In the genomic region with DNA sequence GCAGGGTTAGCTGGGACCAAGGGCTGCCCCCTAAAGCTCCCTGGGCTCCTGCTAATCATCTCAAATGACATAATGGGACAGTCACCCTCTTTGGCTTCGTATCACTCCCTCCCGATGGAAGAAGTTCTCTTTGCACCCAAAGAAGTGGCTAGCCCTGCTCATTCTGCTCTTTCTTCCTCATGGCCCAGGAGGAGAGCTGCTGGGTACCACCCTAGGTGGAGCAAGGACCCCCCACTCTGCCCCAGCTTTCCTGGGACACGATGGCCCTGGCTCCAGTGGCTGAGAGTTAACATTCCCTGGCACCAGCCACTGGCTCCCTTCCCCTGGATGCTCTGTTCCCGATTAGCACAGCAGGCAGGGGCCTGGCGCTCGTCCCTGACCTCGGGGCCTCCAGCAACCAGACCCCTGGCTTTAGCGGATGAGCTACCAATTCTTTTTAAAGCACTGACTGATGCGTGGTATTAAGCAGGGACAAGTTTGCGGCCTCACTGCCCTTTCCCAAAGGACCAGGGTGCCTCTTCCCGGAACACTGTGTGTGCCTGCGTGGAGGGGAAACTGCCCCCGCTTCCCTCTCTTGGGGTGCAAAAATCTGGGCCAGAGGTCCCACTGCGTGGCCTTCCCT, we compare ENCODE assay signal across 23 cellular contexts. TPM values are rescaled to one million over a fixed set of nuclear protein-coding genes. Genes with fewer than 3 reads are reported as not detected.
DNase-seq lines count a peak whose midpoint lies in the region; ATAC-seq, FAIRE-seq and TF ChIP-seq lines count a peak whose summit lies in the region.
"Had no signal": no experiment of that assay in that cellular context is flagged by ENCODE, and none has a peak within 500 bp of the region (broad histone marks: within the 10 kb centered on the region; RNA-seq: fewer than 3 reads in every experiment).

No MANE protein-coding gene starts in this region.

- intact Hi-C loops in mammary epithelial cell (cut with micrococcal nuclease) (loop anchor here (10.0 kb wide), 1 partner anchor 306 kb away; the partner anchor contains the start of gene GALE), gastrocnemius medialis (cut with DNase I; ENCODE audit: low total_unique reads) (loop anchor here (1.0 to 5.0 kb wide), 2 partner anchors 14 to 153 kb away; partner anchors contain the start of gene PNRC2), sigmoid colon (cut with DNase I) (loop anchor here (10.0 kb wide), 1 partner anchor 336 kb away; the partner anchor contains the start of gene PITHD1)

- peak overlapping the region; percentile 69 for H3K4me2 ChIP-seq in mammary epithelial cell (ENCODE audit: insufficient read depth, low read depth, low read length)

- no peak for TF ChIP-seq CTCF in BE2C (IDR thresholded peaks at IDR 0.05; ENCODE audit: low read depth, low read length)
- no peak for TF ChIP-seq CTCF in mammary epithelial cell (conservative IDR thresholded peaks at IDR 0.05 in 1 of 2, IDR thresholded peaks at IDR 0.05 in 1 of 2; ENCODE audit: extremely low read depth in 1 of 2, insufficient read depth in 1 of 2, low read depth in 1 of 2, low read length in 2 of 2)
- no peak for TF ChIP-seq CTCF in right atrium auricular region (IDR thresholded peaks at IDR 0.05)
- TF ChIP-seq CTCF in gastrocnemius medialis (IDR thresholded peaks at IDR 0.05 in 4 of 5, conservative IDR thresholded peaks at IDR 0.05 in 1 of 5), result no peak
- TF ChIP-seq CTCF in sigmoid colon (IDR thresholded peaks at IDR 0.05), result no peak

- TF ChIP-seq EP300 in sigmoid colon (IDR thresholded peaks at IDR 0.05), result no peak

- CTCF ChIA-PET in mammary epithelial cell (lab: Charles Lee; ENCODE audit: low non-redundant PET), result interaction anchor here (0.8 kb wide), 1 partner anchor 40 kb away, joined by 4 read pairs; no protein-coding TSS in a partner anchor

- H3K4me3 ChIP-seq in BE2C (ENCODE audit: low read depth, low read length) (no peak overlapping the region), mammary epithelial cell (replicated peaks in 1 of 3; ENCODE audit: insufficient read depth in 1 of 3, low read depth in 2 of 3, low read length in 3 of 3) (no peak overlapping the region), right atrium auricular region (peak overlapping the region; percentile 49 to 50), gastrocnemius medialis (peak overlapping the region; percentile 58 to 69 (median 64)), sigmoid colon (no peak overlapping the region)
- H3K4me3 ChIP-seq: mucosa of descending colon, transverse colon had no signal

- peak; percentile 67 to 80 for TF ChIP-seq POLR2A in gastrocnemius medialis (IDR thresholded peaks at IDR 0.05)
- TF ChIP-seq POLR2A in H54 (IDR thresholded peaks at IDR 0.05; ENCODE audit: low read depth, low read length), result no peak
- no peak for TF ChIP-seq POLR2A in sigmoid colon (IDR thresholded peaks at IDR 0.05)

- H4K20me1 ChIP-seq in mammary epithelial cell (ENCODE audit: insufficient read depth, low read length), result no peaks in the 10 kb centered on the region

- no peaks in the 10 kb centered on the region for H3K79me2 ChIP-seq in mammary epithelial cell (ENCODE audit: insufficient read depth, low read length)

- dilution Hi-C loops in mammary epithelial cell (cut with HindIII; ENCODE audit: low sequenced_read_pairs), result no loop called here

- ATAC-seq in gastrocnemius medialis, result peak; percentile 38 to 58
- no peak for ATAC-seq in HG02852 (IDR thresholded peaks at IDR 0.05; ENCODE audit: unreplicated experiment)
- ATAC-seq: mucosa of descending colon; stimulated activated effector memory CD8-positive, alpha-beta T cell treated with anti-CD3 and anti-CD28 coated beads, Interleukin-12 subunit alpha, Interleukin-12 subunit beta, amount 100 ng/mL, for 72 hours; T-cell had no signal

- H3K27ac ChIP-seq in mammary epithelial cell (ENCODE audit: insufficient read depth, low read depth, low read length), result no peak overlapping the region
- peak overlapping the region; percentile 88 to 91 for H3K27ac ChIP-seq in right atrium auricular region
- H3K27ac ChIP-seq in gastrocnemius medialis, result peak overlapping the region; percentile 93 to 97 (median 96)
- H3K27ac ChIP-seq in sigmoid colon, result peak overlapping the region in 1 of 4 donors; percentile 33
- H3K27ac ChIP-seq: transverse colon had no signal

- FAIRE-seq in H54 (lab: Jason Lieb, UNC), result no peak

- BruUV-seq in mammary epithelial cell (replicated peaks; lab: Mats Ljungman, UMichigan), result no TSS peak

- peak overlapping the region; percentile 91 for H2AFZ ChIP-seq in mammary epithelial cell (ENCODE audit: low read depth, low read length)

- no peaks in the 10 kb centered on the region for H3K36me3 ChIP-seq in BE2C
- no peaks in the 10 kb centered on the region for H3K36me3 ChIP-seq in mammary epithelial cell (ENCODE audit: insufficient read depth, low read length)
- peaks cover 29% of the 10 kb centered on the region for H3K36me3 ChIP-seq in right atrium auricular region
- no peaks in the 10 kb centered on the region for H3K36me3 ChIP-seq in gastrocnemius medialis
- H3K36me3 ChIP-seq in sigmoid colon, result no peaks in the 10 kb centered on the region
- H3K36me3 ChIP-seq: transverse colon had no signal

- 35% methylated on average over 7 of the region's 14 CpGs for WGBS in mammary epithelial cell (ENCODE audit: low coverage, missing lambda C conversion rate)
- 83 to 91% methylated on average over 14 of the region's 14 CpGs for WGBS in sigmoid colon, 2 donors

- no peaks in the 10 kb centered on the region for H3K27me3 ChIP-seq in BE2C
- no peaks in the 10 kb centered on the region for H3K27me3 ChIP-seq in mammary epithelial cell (ENCODE audit: insufficient read depth, low read length)
- H3K27me3 ChIP-seq in right atrium auricular region, result peaks cover 0 to 3% of the 10 kb centered on the region in 2 donors
- H3K27me3 ChIP-seq in gastrocnemius medialis, result no peaks in the 10 kb centered on the region
- H3K27me3 ChIP-seq in sigmoid colon, result no peaks in the 10 kb centered on the region

- H3K4me1 ChIP-seq in BE2C (no peaks in the 10 kb centered on the region), mammary epithelial cell (ENCODE audit: insufficient read depth, low read length) (peaks cover 36% of the 10 kb centered on the region), right atrium auricular region (peaks cover 0 to 41% of the 10 kb centered on the region in 2 donors), gastrocnemius medialis (peaks cover 35 to 56% of the 10 kb centered on the region in 2 donors), sigmoid colon (peaks cover 0 to 12% (median 8%) of the 10 kb centered on the region in 4 donors)

- DNase-seq in BE2C (peak; percentile 44), mammary epithelial cell (no peak), right atrium auricular region (ENCODE audit: low spot score) (no peak), gastrocnemius medialis (peak; percentile 73 to 94), H54 (ENCODE audit: insufficient read length, low spot score) (no peak), activated gamma-delta T cell treated with Interleukin-2 at 50 U/mL for 16 hours (no peak), sigmoid colon (no peak)
- DNase-seq: activated CD4-positive, alpha-beta T cell treated with anti-CD3 and anti-CD28 coated beads, Interleukin-2, amount 50 U/mL, for 48 hours; activated T-cell treated with anti-CD3 and anti-CD28 coated beads, Interleukin-2, amount 50 U/mL, for 24 hours; CD4-positive, alpha-beta memory T cell; DND-41; kidney glomerular epithelial cell; mucosa of descending colon; NCI-H1417 treated with DMSO at 0.1 percent for 48 hours; NCI-H2171; stimulated activated CD4-positive, alpha-beta T cell treated with anti-CD3 and anti-CD28 coated beads, Interleukin-12 subunit alpha, Interleukin-12 subunit beta, amount 100 ng/mL, for 4 hours; T-cell; transverse colon had no signal

- in situ Hi-C loops in mammary epithelial cell (cut with MboI; ENCODE audit: low sequenced_read_pairs in 2 of 2), result no loop called here
- in situ Hi-C loops in gastrocnemius medialis (cut with MboI; ENCODE audit: low sequenced_read_pairs in 4 of 4), result loop anchor here in 2 of 4 donors (5.0 to 10.0 kb wide), 2 partner anchors 38 to 46 kb away; no protein-coding TSS in a partner anchor

- H3K9me3 ChIP-seq in BE2C (no peaks in the 10 kb centered on the region), mammary epithelial cell (replicated peaks; ENCODE audit: insufficient read depth, low read length) (no peaks in the 10 kb centered on the region), right atrium auricular region (no peaks in the 10 kb centered on the region), gastrocnemius medialis (no peaks in the 10 kb centered on the region), sigmoid colon (no peaks in the 10 kb centered on the region)
- H3K9me3 ChIP-seq: mucosa of descending colon, transverse colon had no signal

- no peak overlapping the region for H3K9ac ChIP-seq in mammary epithelial cell (ENCODE audit: insufficient read depth, low read length)

RNA-seq across cellular contexts. Expression of gene MYOM3, which starts 1.2 kb away (rescaled TPM):
- polyA plus RNA-seq in BE2C (2012; ENCODE audit: insufficient read depth, insufficient read length, low read depth), result not detected
- total RNA-seq in mammary epithelial cell, result 1 to 10 TPM in 1 of 2 donors, under 1 TPM in 1; 0.54 to 1.8 TPM
- polyA plus RNA-seq in mammary epithelial cell, result 0.19 TPM
- polyA minus RNA-seq in mammary epithelial cell, result 2.0 TPM
- 100 to 1,000 TPM in 1 of 2 donors, 10 to 100 TPM in 1; 98.7 to 241 TPM for total RNA-seq in right atrium auricular region
- 100 to 1,000 TPM; 114 to 266 (median 184) TPM for total RNA-seq in gastrocnemius medialis
- total RNA-seq in sigmoid colon, result under 1 TPM in 2 of 4 donors, not detected in 2; under 0.01 TPM
- polyA plus RNA-seq in sigmoid colon, result 1 to 10 TPM; 3.0 to 3.7 (median 3.1) TPM
- total RNA-seq: A673; CD4-positive, alpha-beta memory T cell; LHCN-M2; T-cell had no signal
- polyA plus RNA-seq: CD4-positive, alpha-beta memory T cell had no signal

RNA-seq across cellular contexts. Expression of gene IL22RA1, which starts 32.2 kb away (rescaled TPM):
- not detected for polyA plus RNA-seq in BE2C (2012; ENCODE audit: insufficient read depth, insufficient read length, low read depth)
- total RNA-seq in mammary epithelial cell (1 to 10 TPM in 1 of 2 donors, under 1 TPM in 1; 0.50 to 3.3 TPM), right atrium auricular region (under 1 TPM; 0.15 to 0.24 TPM), gastrocnemius medialis (under 1 TPM in 1 of 4 donors, not detected in 3; 0.36 TPM), sigmoid colon (under 1 TPM in 2 of 4 donors, not detected in 2; 0.16 to 0.36 TPM)
- polyA plus RNA-seq in mammary epithelial cell (2.7 TPM), sigmoid colon (10 to 100 TPM in 2 of 3 donors, 1 to 10 TPM in 1; 7.2 to 18.5 (median 11.8) TPM)
- polyA minus RNA-seq in mammary epithelial cell, result 0.62 TPM
- total RNA-seq: CD4-positive, alpha-beta memory T cell; dermis microvascular lymphatic vessel endothelial cell; LHCN-M2 had no signal
- polyA plus RNA-seq: CD4-positive, alpha-beta memory T cell had no signal

Comparison
In these comparisons a context has a peak if more than half of its experiments do, and no peak if none do; other contexts are left out.
1. DNase-seq: peak in BE2C (single experiment) and gastrocnemius medialis (2 of 2); none in mammary epithelial cell (single experiment), right atrium auricular region (single experiment), H54 (single experiment), activated gamma-delta T cell treated with Interleukin-2 at 50 U/mL for 16 hours (single experiment) and sigmoid colon (single experiment).
2. H3K4me3 ChIP-seq: peak in right atrium auricular region (2 of 2) and gastrocnemius medialis (4 of 4); none in BE2C (single experiment), mammary epithelial cell (0 of 3) and sigmoid colon (0 of 4).
3. POLR2A ChIP-seq: peak in gastrocnemius medialis (2 of 2); none in H54 (single experiment) and sigmoid colon (0 of 2).
4. RNA of gene MYOM3, which starts 1.2 kb away (total RNA-seq): 98.7 to 241 TPM in right atrium auricular region and 114 to 266 TPM in gastrocnemius medialis; 0.54 to 1.8 TPM in mammary epithelial cell and under 0.01 TPM in sigmoid colon; every median in the first group is over 10 times any median in the second.